8 cellular contexts compared by ENCODE assay signal in the genomic region with DNA sequence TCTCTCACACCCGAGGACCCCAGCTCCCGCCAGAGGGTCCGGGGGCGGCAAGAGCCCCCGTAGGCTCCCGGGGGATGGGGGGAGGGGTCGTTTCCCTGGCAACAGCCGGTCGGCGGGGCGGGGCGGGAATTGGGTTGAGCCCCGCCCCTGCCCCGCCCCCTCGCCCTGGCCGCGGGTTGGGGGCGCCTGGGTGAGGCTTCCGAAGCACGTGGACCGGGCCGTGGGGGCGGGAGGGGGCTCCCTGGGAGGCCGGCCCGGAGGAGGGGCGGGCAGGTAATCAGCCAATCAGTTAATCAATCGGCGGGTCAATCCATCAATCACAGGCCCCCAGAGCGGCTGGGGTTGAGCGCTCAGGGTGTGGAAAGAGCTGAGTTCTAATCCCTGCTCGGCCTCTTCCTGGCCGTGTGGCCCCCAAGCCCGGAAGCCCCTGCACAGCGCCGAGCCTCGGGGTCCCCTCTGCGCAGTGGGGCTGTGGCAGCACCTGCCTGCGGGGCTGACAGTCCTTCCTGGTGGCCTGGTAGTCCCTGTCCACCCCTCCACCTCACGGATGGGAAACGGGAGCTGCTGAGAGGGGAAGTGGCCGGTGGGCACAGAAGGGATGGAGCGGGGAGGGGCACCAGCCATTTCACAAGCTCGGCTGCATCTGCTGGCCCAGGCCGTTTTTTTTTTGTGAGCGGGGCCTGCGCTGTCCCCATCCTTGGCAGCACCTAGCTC.
A peak's percentile ranks its signal among the peaks of the same experiment; 100 is the strongest.
DNase-seq lines count a peak whose midpoint lies in the region; ATAC-seq and TF ChIP-seq lines count a peak whose summit lies in the region.

No MANE protein-coding gene starts in this region.

- no peak for TF ChIP-seq CTCF in adrenal gland (IDR thresholded peaks at IDR 0.05)

- H3K27ac ChIP-seq in adrenal gland = peak overlapping the region in 3 of 5 donors; percentile 15 to 71 (median 59)

- ATAC-seq in stimulated activated effector memory CD8-positive, alpha-beta T cell treated with anti-CD3 and anti-CD28 coated beads, Interleukin-12 subunit alpha, Interleukin-12 subunit beta, amount 100 ng/mL, for 72 hours = no peak
- no peak for ATAC-seq in HG03460 (IDR thresholded peaks at IDR 0.05; ENCODE audit: unreplicated experiment)

- H3K4me3 ChIP-seq in adrenal gland (peak overlapping the region in 2 of 4 donors; percentile 16 to 55), iPS-15b (ENCODE audit: low read depth, low read length) (peak overlapping the region; percentile 63)

- H3K27me3 ChIP-seq in adrenal gland (no peaks in the 10 kb centered on the region), iPS-15b (ENCODE audit: control insufficient read depth, insufficient read depth, low read length) (no peaks in the 10 kb centered on the region)

- intact Hi-C loops in adrenal gland (cut with DNase I) = no loop called here

- H3K4me1 Mint-ChIP-seq in stimulated activated effector memory CD8-positive, alpha-beta T cell treated with anti-CD3 and anti-CD28 coated beads, Interleukin-12 subunit alpha, Interleukin-12 subunit beta, amount 100 ng/mL, for 72 hours = peaks cover 6% of the 10 kb centered on the region

- WGBS in adrenal gland, 4 donors = 19 to 59% (median 31%) methylated on average over 6 to 46 of the region's 46 CpGs

- peak overlapping the region; percentile 37 for H3K27ac Mint-ChIP-seq in stimulated activated effector memory CD8-positive, alpha-beta T cell treated with anti-CD3 and anti-CD28 coated beads, Interleukin-12 subunit alpha, Interleukin-12 subunit beta, amount 100 ng/mL, for 72 hours

- peaks cover 3% of the 10 kb centered on the region for H3K9me3 Mint-ChIP-seq in stimulated activated effector memory CD8-positive, alpha-beta T cell treated with anti-CD3 and anti-CD28 coated beads, Interleukin-12 subunit alpha, Interleukin-12 subunit beta, amount 100 ng/mL, for 72 hours

- H3K36me3 Mint-ChIP-seq in stimulated activated effector memory CD8-positive, alpha-beta T cell treated with anti-CD3 and anti-CD28 coated beads, Interleukin-12 subunit alpha, Interleukin-12 subunit beta, amount 100 ng/mL, for 72 hours = no peaks in the 10 kb centered on the region

- H3K4me3 Mint-ChIP-seq in stimulated activated effector memory CD8-positive, alpha-beta T cell treated with anti-CD3 and anti-CD28 coated beads, Interleukin-12 subunit alpha, Interleukin-12 subunit beta, amount 100 ng/mL, for 72 hours = peak overlapping the region; percentile 20

- H3K9ac ChIP-seq in iPS-15b (ENCODE audit: low read depth, low read length) = peak overlapping the region; percentile 24

- H3K9me3 ChIP-seq in adrenal gland (replicated peaks in 1 of 3) (peaks cover 0 to 15% (median 0%) of the 10 kb centered on the region in 3 donors), iPS-15b (ENCODE audit: control insufficient read depth, insufficient read depth, low read length) (no peaks in the 10 kb centered on the region)

- H3K4me1 ChIP-seq in adrenal gland (replicated peaks in 1 of 2) = peaks cover 0 to 16% of the 10 kb centered on the region in 2 donors
- peaks cover 2% of the 10 kb centered on the region for H3K4me1 ChIP-seq in iPS-15b (ENCODE audit: control insufficient read depth, insufficient read depth, low read length)

- no peaks in the 10 kb centered on the region for H3K36me3 ChIP-seq in adrenal gland (replicated peaks in 1 of 2)
- no peaks in the 10 kb centered on the region for H3K36me3 ChIP-seq in iPS-15b (ENCODE audit: control insufficient read depth, insufficient read depth, low read length)

- TF ChIP-seq POLR2A in adrenal gland (IDR thresholded peaks at IDR 0.05) = no peak

- DNase-seq in HuH-7 (ENCODE audit: low spot score) (peak; percentile 67), adrenal gland (no peak), NCI-H226 (no peak), DMS 273 treated with DMSO at 0.1 percent for 48 hours (lab: John Stamatoyannopoulos, UW) (no peak), UCSD-AML1 (lab: John Stamatoyannopoulos, UW; ENCODE audit: unreplicated experiment) (no peak)
- no peak for DNase-seq in stimulated activated effector memory CD8-positive, alpha-beta T cell treated with anti-CD3 and anti-CD28 coated beads, Interleukin-12 subunit alpha, Interleukin-12 subunit beta, amount 100 ng/mL, for 72 hours (ENCODE audit: low spot score in 2 of 2)
